ENCODE assay signal across 1 cellular context in the genomic region with DNA sequence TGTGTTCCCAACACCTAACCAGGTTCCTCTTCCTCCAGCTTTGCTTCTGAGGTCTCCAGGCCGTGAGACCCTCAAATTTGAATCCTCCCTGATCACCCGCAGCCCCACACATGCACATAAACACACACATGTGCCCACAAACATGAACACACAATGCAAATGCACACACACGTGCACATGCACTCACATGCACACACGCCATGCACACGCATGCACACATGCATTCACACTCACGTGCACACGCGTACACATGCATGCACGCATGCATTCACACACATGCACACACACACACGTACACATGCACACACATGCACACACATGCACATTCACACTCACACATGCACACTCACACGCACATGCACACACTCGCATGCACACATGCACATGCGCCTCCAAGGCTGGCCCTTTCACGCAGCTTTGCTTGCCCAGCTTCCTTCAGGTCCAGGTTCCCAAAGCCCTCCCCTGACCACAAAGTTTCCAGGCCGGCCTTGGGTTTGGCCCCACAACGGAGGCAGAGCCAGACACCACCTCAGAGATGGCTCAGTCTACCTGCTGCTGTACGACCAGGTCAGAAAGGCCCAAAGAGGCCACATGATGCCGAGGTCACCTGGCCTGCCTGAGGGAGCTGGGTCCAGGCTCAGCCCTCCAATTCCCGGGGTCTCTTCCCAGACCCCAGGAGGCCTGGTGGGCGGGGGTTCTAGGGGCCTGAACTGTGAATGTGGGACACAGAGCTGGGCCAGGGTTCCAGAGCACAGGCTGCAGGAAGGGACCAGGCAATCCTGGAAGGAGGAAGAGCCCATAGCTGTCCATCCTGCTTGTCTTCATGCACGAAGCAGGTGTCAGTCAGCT.
TF ChIP-seq lines count a peak whose summit lies in the region.

No MANE protein-coding gene starts in this region.

TF ChIP-seq in GM23338, 12 proteins besides CTCF, POLR2A, EP300 and RAD21 (continued from another document):
- TF ChIP-seq, protein P1, sequence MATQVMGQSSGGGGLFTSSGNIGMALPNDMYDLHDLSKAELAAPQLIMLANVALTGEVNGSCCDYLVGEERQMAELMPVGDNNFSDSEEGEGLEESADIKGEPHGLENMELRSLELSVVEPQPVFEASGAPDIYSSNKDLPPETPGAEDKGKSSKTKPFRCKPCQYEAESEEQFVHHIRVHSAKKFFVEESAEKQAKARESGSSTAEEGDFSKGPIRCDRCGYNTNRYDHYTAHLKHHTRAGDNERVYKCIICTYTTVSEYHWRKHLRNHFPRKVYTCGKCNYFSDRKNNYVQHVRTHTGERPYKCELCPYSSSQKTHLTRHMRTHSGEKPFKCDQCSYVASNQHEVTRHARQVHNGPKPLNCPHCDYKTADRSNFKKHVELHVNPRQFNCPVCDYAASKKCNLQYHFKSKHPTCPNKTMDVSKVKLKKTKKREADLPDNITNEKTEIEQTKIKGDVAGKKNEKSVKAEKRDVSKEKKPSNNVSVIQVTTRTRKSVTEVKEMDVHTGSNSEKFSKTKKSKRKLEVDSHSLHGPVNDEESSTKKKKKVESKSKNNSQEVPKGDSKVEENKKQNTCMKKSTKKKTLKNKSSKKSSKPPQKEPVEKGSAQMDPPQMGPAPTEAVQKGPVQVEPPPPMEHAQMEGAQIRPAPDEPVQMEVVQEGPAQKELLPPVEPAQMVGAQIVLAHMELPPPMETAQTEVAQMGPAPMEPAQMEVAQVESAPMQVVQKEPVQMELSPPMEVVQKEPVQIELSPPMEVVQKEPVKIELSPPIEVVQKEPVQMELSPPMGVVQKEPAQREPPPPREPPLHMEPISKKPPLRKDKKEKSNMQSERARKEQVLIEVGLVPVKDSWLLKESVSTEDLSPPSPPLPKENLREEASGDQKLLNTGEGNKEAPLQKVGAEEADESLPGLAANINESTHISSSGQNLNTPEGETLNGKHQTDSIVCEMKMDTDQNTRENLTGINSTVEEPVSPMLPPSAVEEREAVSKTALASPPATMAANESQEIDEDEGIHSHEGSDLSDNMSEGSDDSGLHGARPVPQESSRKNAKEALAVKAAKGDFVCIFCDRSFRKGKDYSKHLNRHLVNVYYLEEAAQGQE (IDR thresholded peaks at IDR 0.05; ENCODE audit: unreplicated experiment) = no peak
- no peak for TF ChIP-seq NANOG (IDR thresholded peaks at IDR 0.05; ENCODE audit: borderline replicate concordance)
- TF ChIP-seq JUNB (IDR thresholded peaks at IDR 0.05; ENCODE audit: unreplicated experiment) = no peak
- TF ChIP-seq ZNF114 (CRISPR knock-in tag; IDR thresholded peaks at IDR 0.05) = no peak
- TF ChIP-seq POLR2AphosphoS5 (IDR thresholded peaks at IDR 0.05; ENCODE audit: low read depth) = no peak
